ENCODE assay signal across 8 cellular contexts in the genomic region with DNA sequence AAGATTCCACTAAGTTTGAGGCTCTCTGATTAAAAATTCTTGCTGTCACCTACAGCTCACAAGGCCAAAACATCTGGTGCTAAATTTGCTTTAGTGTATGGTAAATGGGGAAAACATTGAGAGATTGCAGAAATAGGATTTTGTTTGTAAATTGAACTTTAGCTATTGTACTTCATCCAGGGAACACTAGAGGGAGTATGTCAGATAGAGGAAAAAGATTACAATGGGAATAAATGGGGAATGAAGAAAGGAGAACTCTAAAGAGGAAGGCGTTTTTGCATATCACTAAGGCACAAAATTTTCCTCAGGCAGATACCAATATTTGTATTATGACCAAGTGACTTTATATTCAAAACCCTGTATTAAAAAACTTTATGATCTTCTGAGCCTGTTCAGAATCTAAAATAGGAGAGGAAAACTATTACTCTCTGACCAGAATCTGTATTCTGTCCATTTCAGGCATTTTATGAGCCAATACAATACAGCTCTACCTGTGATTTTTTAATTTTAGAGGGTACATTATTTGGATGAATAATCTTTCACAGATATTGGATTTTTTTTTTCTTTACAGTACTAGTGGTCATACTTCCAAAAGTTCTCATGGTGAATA. TPM values are rescaled to one million over a fixed set of nuclear protein-coding genes. Genes with fewer than 3 reads are reported as not detected.
A peak's percentile ranks its signal among the peaks of the same experiment; 100 is the strongest.
DNase-seq lines count a peak whose midpoint lies in the region; ATAC-seq and TF ChIP-seq lines count a peak whose summit lies in the region.

No MANE protein-coding gene starts in this region.

- no peaks in the 10 kb centered on the region for H3K9me3 ChIP-seq in RWPE2 (ENCODE audit: severe bottlenecking)

- H3K36me3 ChIP-seq in BJ (ENCODE audit: control insufficient read depth, insufficient read depth, low read length) (no peaks in the 10 kb centered on the region), RWPE2 (ENCODE audit: low read depth) (no peaks in the 10 kb centered on the region)

- ATAC-seq in RWPE2 (ENCODE audit: low read depth) (0 out of 3 replicates have a peak, but pooled peaks have one; percentile 30), HG02763 (IDR thresholded peaks at IDR 0.05; ENCODE audit: unreplicated experiment) (no peak)

- CTCF ChIA-PET in BJ (lab: Yijun Ruan, JAX), result interaction anchor here (0.8 to 3.2 kb wide), 18 partner anchors 8 to 810 kb away, joined by 3 to 20 read pairs (median 5); no protein-coding TSS in a partner anchor

- H3K27me3 ChIP-seq in BJ (ENCODE audit: control insufficient read depth, insufficient read depth, low read length) (no peaks in the 10 kb centered on the region), RWPE2 (ENCODE audit: insufficient read depth, poor library complexity, severe bottlenecking) (no peaks in the 10 kb centered on the region)

- H3K4me3 ChIP-seq in BJ (ENCODE audit: low read depth, low read length), result no peak overlapping the region
- no peak overlapping the region for H3K4me3 ChIP-seq in HFF-Myc (replicated peaks; ENCODE audit: low read depth, low read length)
- H3K4me3 ChIP-seq in RWPE2 (ENCODE audit: severe bottlenecking), result no peak overlapping the region
- no peak overlapping the region for H3K4me3 ChIP-seq in fibroblast of the aortic adventitia (ENCODE audit: low read depth, low read length)

- POLR2A ChIA-PET in BJ (lab: Charles Lee), result no interaction called here

- DNase-seq in BJ (ENCODE audit: low read depth) (no peak), HFF-Myc (ENCODE audit: extremely low read depth, low read depth) (peak; percentile 32), RWPE2 (ENCODE audit: low spot score) (no peak), fibroblast of the aortic adventitia (ENCODE audit: low read depth) (peak; percentile 72), renal cortical epithelial cell (ENCODE audit: low read depth) (peak; percentile 72), NCI-H446 treated with DMSO at 0.1 percent for 48 hours (lab: John Stamatoyannopoulos, UW) (no peak)
- DNase-seq in activated T-cell treated with anti-CD3 and anti-CD28 coated beads, Interleukin-2, amount 50 U/mL, for 1 hour, result no peak

- peak; percentile 73 for TF ChIP-seq CTCF in BJ (IDR thresholded peaks at IDR 0.05; ENCODE audit: insufficient read depth, low read depth, low read length)
- TF ChIP-seq CTCF in HFF-Myc (IDR thresholded peaks at IDR 0.05; ENCODE audit: low read depth, low read length, missing control alignments), result peak; percentile 63
- TF ChIP-seq CTCF in RWPE2 (IDR thresholded peaks at IDR 0.05; ENCODE audit: poor library complexity, severe bottlenecking), result peak; percentile 90
- peak; percentile 80 for TF ChIP-seq CTCF in fibroblast of the aortic adventitia (IDR thresholded peaks at IDR 0.05; ENCODE audit: insufficient read depth, low read length)

- H3K27ac ChIP-seq in RWPE2 (ENCODE audit: poor library complexity, severe bottlenecking), result peak overlapping the region; percentile 10

- peaks cover 14% of the 10 kb centered on the region for H3K4me1 ChIP-seq in RWPE2 (ENCODE audit: insufficient read depth, poor library complexity, severe bottlenecking)

RNA-seq across cellular contexts. Expression of gene ITGB6, which starts 52.3 kb away (rescaled TPM):
- polyA plus RNA-seq in BJ (2011; rRNA removed), result 0.01 and 0.04 TPM in 2 replicates
- polyA minus RNA-seq in BJ (2011; rRNA and poly(A)+ RNA removed), result not detected in 2 replicates
- total RNA-seq in fibroblast of the aortic adventitia (ENCODE audit: low replicate concordance) (under 0.01 TPM in 1 of 2 replicates, not detected in the other), renal cortical epithelial cell (259 and 383 TPM in 2 replicates)

Comparison
In these comparisons a context has a peak if more than half of its experiments do, and no peak if none do; other contexts are left out.
1. DNase-seq: peak in HFF-Myc (single experiment), fibroblast of the aortic adventitia (single experiment) and renal cortical epithelial cell (single experiment); none in BJ (single experiment), RWPE2 (single experiment), NCI-H446 treated with DMSO at 0.1 percent for 48 hours (single experiment) and activated T-cell treated with anti-CD3 and anti-CD28 coated beads, Interleukin-2, amount 50 U/mL, for 1 hour (single experiment).
2. RNA of gene ITGB6, which starts 52.3 kb away (total RNA-seq): 259 to 383 TPM in renal cortical epithelial cell; under 0.01 TPM in fibroblast of the aortic adventitia; every median in the first group is over 100 times any median in the second.
3. Peak in every context shown above with its lines, with median percentiles within 50 percentile points of each other: CTCF ChIP-seq.